ENCODE assay signal across 1 cellular context in genomic region chr10:326894-327635, GRCh38.
TF ChIP-seq lines count a peak whose summit lies in the region.

No MANE protein-coding gene starts in this region.

TF ChIP-seq in WTC11, 78 proteins besides CTCF, POLR2A, EP300 and RAD21 (continued from another document):
- TF ChIP-seq ZNF121 (CRISPR knock-in tag; IDR thresholded peaks at IDR 0.05) (0 out of 2 replicates have a peak, but pooled peaks have one; percentile 46), ZNF512 (CRISPR knock-in tag; IDR thresholded peaks at IDR 0.05; ENCODE audit: borderline replicate concordance) (no peak), MLX (CRISPR knock-in tag; IDR thresholded peaks at IDR 0.05) (no peak)
